18 cellular contexts compared by ENCODE assay signal in the genomic region with DNA sequence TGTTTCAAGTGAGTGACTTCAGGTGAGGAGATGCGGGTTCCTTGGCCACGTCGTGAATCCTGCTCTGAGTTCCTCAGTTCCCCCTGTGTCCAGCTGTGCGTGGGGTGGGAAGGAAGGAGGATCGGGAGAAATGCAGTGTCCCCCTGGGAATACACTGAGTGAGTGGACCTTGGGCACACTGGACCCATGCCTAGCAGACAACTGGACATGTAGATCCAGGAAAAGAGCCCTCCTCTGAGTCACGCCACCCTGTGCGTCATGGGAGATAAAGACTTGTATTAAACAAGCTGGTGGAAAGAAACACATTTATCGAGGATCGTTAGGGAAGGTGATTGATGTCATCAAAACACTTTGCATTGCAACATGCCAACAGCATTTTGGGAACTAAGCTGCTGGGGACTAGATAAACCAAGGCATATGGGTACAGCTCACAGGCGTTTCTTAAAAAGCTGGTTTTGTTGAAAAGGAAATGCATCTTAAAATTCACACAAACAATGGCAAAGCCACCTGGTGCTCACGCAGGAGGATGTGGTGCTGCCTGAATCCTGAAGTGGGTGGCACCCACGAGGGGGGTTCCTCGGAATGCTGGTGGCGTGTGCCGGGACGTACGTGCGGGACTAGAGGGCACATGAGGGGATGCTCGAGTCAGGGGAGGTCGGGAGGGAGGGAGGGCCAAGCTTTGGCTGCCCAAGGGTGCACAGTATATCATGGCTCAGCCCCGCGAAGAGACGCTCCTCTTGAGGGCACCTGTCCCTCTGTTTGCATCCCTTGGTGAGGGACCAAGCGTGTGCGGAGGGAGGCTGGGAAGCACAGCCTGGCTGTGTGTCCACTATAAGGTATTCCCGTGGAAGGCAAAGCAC.
DNase-seq lines count a peak whose midpoint lies in the region; ATAC-seq, FAIRE-seq and TF ChIP-seq lines count a peak whose summit lies in the region.
"Had no signal": no experiment of that assay in that cellular context is flagged by ENCODE, and none has a peak within 500 bp of the region (broad histone marks: within the 10 kb centered on the region; RNA-seq: fewer than 3 reads in every experiment).

No MANE protein-coding gene starts in this region.

- no peaks in the 10 kb centered on the region for H3K9me3 Mint-ChIP-seq in activated CD8-positive, alpha-beta T cell treated with anti-CD3 and anti-CD28 coated beads, Interleukin-2, amount 10 ng/mL, durations not matched to agents 7 days and 5 days (ENCODE audit: insufficient read depth)
- no peaks in the 10 kb centered on the region for H3K9me3 Mint-ChIP-seq in activated CD8-positive, alpha-beta T cell treated with anti-CD3 and anti-CD28 coated beads for 36 hours

- no peak overlapping the region for H3K4me3 Mint-ChIP-seq in activated CD8-positive, alpha-beta T cell treated with anti-CD3 and anti-CD28 coated beads, Interleukin-2, amount 10 ng/mL, durations not matched to agents 7 days and 5 days
- H3K4me3 Mint-ChIP-seq in activated CD8-positive, alpha-beta T cell treated with anti-CD3 and anti-CD28 coated beads for 36 hours = no peak overlapping the region
- H3K4me3 Mint-ChIP-seq: B cell had no signal

- peaks cover 6% of the 10 kb centered on the region for H3K36me3 Mint-ChIP-seq in activated CD8-positive, alpha-beta T cell treated with anti-CD3 and anti-CD28 coated beads, Interleukin-2, amount 10 ng/mL, durations not matched to agents 7 days and 5 days (ENCODE audit: low read depth)
- H3K36me3 Mint-ChIP-seq in activated CD8-positive, alpha-beta T cell treated with anti-CD3 and anti-CD28 coated beads for 36 hours (ENCODE audit: low read depth) = peaks cover 16% of the 10 kb centered on the region

- POLR2A ChIA-PET in activated CD8-positive, alpha-beta T cell treated with anti-CD3 and anti-CD28 coated beads, Interleukin-2, amount 10 ng/mL, durations not matched to agents 7 days and 5 days (lab: Charles Lee) = no interaction called here
- POLR2A ChIA-PET in activated CD8-positive, alpha-beta T cell treated with anti-CD3 and anti-CD28 coated beads for 36 hours (lab: Charles Lee) = interaction anchor here (0.6 kb wide), 1 partner anchor 87 kb away, joined by 3 read pairs; no protein-coding TSS in a partner anchor
- POLR2A ChIA-PET in endothelial cell of umbilical vein (lab: Charles Lee) (no interaction called here), GM10248 (lab: Yijun Ruan, JAX) (no interaction called here)

- CTCF ChIA-PET in activated CD8-positive, alpha-beta T cell treated with anti-CD3 and anti-CD28 coated beads, Interleukin-2, amount 10 ng/mL, durations not matched to agents 7 days and 5 days (lab: Charles Lee) = no interaction called here
- CTCF ChIA-PET in activated CD8-positive, alpha-beta T cell treated with anti-CD3 and anti-CD28 coated beads for 36 hours (lab: Charles Lee) = no interaction called here
- CTCF ChIA-PET in endothelial cell of umbilical vein (lab: Charles Lee) (interaction anchor here (0.6 to 0.9 kb wide), 4 partner anchors 12 to 267 kb away, joined by 3 to 4 read pairs (median 3); no protein-coding TSS in a partner anchor), GM10248 (lab: Yijun Ruan, JAX) (no interaction called here)

- TF ChIP-seq CTCF in activated CD8-positive, alpha-beta T cell treated with anti-CD3 and anti-CD28 coated beads for 36 hours (IDR thresholded peaks at IDR 0.05) = no peak
- TF ChIP-seq CTCF in endothelial cell of umbilical vein (IDR thresholded peaks at IDR 0.05; ENCODE audit: extremely low read depth in 1 of 2, insufficient read depth in 1 of 2, low read depth in 1 of 2, low read length in 2 of 2) (no peak), GM10248 (IDR thresholded peaks at IDR 0.05; ENCODE audit: control extremely low read depth, extremely low read depth, low read depth, missing control alignments) (no peak)

- peak; percentile 68 for FAIRE-seq in endothelial cell of umbilical vein (lab: Jason Lieb, UNC)
- FAIRE-seq: pancreas, TTC549 had no signal

- no peaks in the 10 kb centered on the region for H3K27me3 Mint-ChIP-seq in activated CD8-positive, alpha-beta T cell treated with anti-CD3 and anti-CD28 coated beads, Interleukin-2, amount 10 ng/mL, durations not matched to agents 7 days and 5 days (ENCODE audit: low read depth)
- H3K27me3 Mint-ChIP-seq in activated CD8-positive, alpha-beta T cell treated with anti-CD3 and anti-CD28 coated beads for 36 hours = no peaks in the 10 kb centered on the region
- H3K27me3 Mint-ChIP-seq: B cell had no signal

- no peak overlapping the region for H2AFZ ChIP-seq in endothelial cell of umbilical vein (ENCODE audit: low read depth, low read length)

- H3K4me1 Mint-ChIP-seq in activated CD8-positive, alpha-beta T cell treated with anti-CD3 and anti-CD28 coated beads, Interleukin-2, amount 10 ng/mL, durations not matched to agents 7 days and 5 days (ENCODE audit: low read depth) = peaks cover 17% of the 10 kb centered on the region
- peaks cover 29% of the 10 kb centered on the region for H3K4me1 Mint-ChIP-seq in activated CD8-positive, alpha-beta T cell treated with anti-CD3 and anti-CD28 coated beads for 36 hours (ENCODE audit: low read depth)

- TF ChIP-seq POLR2A in endothelial cell of umbilical vein (IDR thresholded peaks at IDR 0.05; ENCODE audit: low read depth, low read length) = no peak

- peak overlapping the region; percentile 13 for H3K27ac Mint-ChIP-seq in activated CD8-positive, alpha-beta T cell treated with anti-CD3 and anti-CD28 coated beads, Interleukin-2, amount 10 ng/mL, durations not matched to agents 7 days and 5 days
- no peak overlapping the region for H3K27ac Mint-ChIP-seq in activated CD8-positive, alpha-beta T cell treated with anti-CD3 and anti-CD28 coated beads for 36 hours
- H3K27ac Mint-ChIP-seq: B cell had no signal

- no peak overlapping the region for H3K4me2 ChIP-seq in endothelial cell of umbilical vein (ENCODE audit: insufficient read depth, low read length)

- BruUV-seq in endothelial cell of umbilical vein (replicated peaks; lab: Mats Ljungman, UMichigan) = no TSS peak

- peaks cover 6% of the 10 kb centered on the region for H3K4me1 ChIP-seq in endothelial cell of umbilical vein (ENCODE audit: control insufficient read depth, extremely low read depth, insufficient read depth, low read length)

- H3K9me1 ChIP-seq in endothelial cell of umbilical vein (replicated peaks; ENCODE audit: control insufficient read depth, extremely low read depth, insufficient read depth, low read length) = no peaks in the 10 kb centered on the region

- no peaks in the 10 kb centered on the region for H3K9me3 ChIP-seq in endothelial cell of umbilical vein (replicated peaks; ENCODE audit: control insufficient read depth, insufficient read depth, low read length)
- H3K9me3 ChIP-seq: pancreas had no signal

- H3K27ac ChIP-seq in endothelial cell of umbilical vein (ENCODE audit: insufficient read depth, low read depth, low read length) = peak overlapping the region; percentile 12
- H3K27ac ChIP-seq: 22Rv1 had no signal

- H3K4me3 ChIP-seq in endothelial cell of umbilical vein (replicated peaks in 1 of 3; ENCODE audit: insufficient read depth in 1 of 3, low read depth in 1 of 3, low read length in 3 of 3) = no peak overlapping the region
- H3K4me3 ChIP-seq: pancreas had no signal

- peaks cover 0 to 7% of the 10 kb centered on the region in 2 experiments for H3K36me3 ChIP-seq in endothelial cell of umbilical vein (ENCODE audit: control insufficient read depth in 2 of 2, extremely low read depth in 1 of 2, insufficient read depth in 2 of 2, low read length in 2 of 2)
- H3K36me3 ChIP-seq: pancreas had no signal

- ATAC-seq in activated CD8-positive, alpha-beta T cell treated with anti-CD3 and anti-CD28 coated beads, Interleukin-2, amount 10 ng/mL, durations not matched to agents 7 days and 5 days = no peak
- no peak for ATAC-seq in activated CD8-positive, alpha-beta T cell treated with anti-CD3 and anti-CD28 coated beads for 36 hours
- ATAC-seq in HG03025 (IDR thresholded peaks at IDR 0.05; ENCODE audit: low FRiP score, unreplicated experiment) = no peak
- no peak for ATAC-seq in GM21447 (IDR thresholded peaks at IDR 0.05; ENCODE audit: unreplicated experiment)

- DNase-seq in activated CD8-positive, alpha-beta T cell treated with anti-CD3 and anti-CD28 coated beads, Interleukin-2, amount 10 ng/mL, durations not matched to agents 7 days and 5 days = no peak
- DNase-seq in activated CD8-positive, alpha-beta T cell treated with anti-CD3 and anti-CD28 coated beads for 36 hours = no peak
- DNase-seq in amniotic epithelial cell (ENCODE audit: low read depth) = peak; percentile 77
- DNase-seq in endothelial cell of umbilical vein (ENCODE audit: low read depth, low spot score) = peak; percentile 52
- peak; percentile 65 for DNase-seq in posterior vena cava (ENCODE audit: low spot score)
- DNase-seq in GM10248 (ENCODE audit: extremely low spot score) = no peak
- DNase-seq: activated CD4-positive, alpha-beta T cell treated with anti-CD3 and anti-CD28 coated beads for 4 hours; NCI-H1436; NCI-H2171; NCI-H526 treated with DMSO at 0.1 percent for 48 hours; stimulated activated CD4-positive, alpha-beta T cell treated with anti-CD3 and anti-CD28 coated beads, Interleukin-2, amount 100 ng/mL, for 24 hours; SW 1271 had no signal

- H3K9ac ChIP-seq in endothelial cell of umbilical vein (replicated peaks; ENCODE audit: extremely low read depth, insufficient read depth, low read length) = no peak overlapping the region

- no peaks in the 10 kb centered on the region for H4K20me1 ChIP-seq in endothelial cell of umbilical vein (replicated peaks; ENCODE audit: control insufficient read depth, extremely low read depth, insufficient read depth, low read length)

- dilution Hi-C loops in endothelial cell of umbilical vein (cut with MboI; ENCODE audit: extremely low pct_ligation_motif_present, low sequenced_read_pairs) = no loop called here

- H3K27me3 ChIP-seq in endothelial cell of umbilical vein (ENCODE audit: control insufficient read depth in 2 of 2, insufficient read depth in 2 of 2, low read length in 2 of 2) = no peaks in the 10 kb centered on the region
- H3K27me3 ChIP-seq: pancreas had no signal

- H3K79me2 ChIP-seq in endothelial cell of umbilical vein (ENCODE audit: control insufficient read depth, insufficient read depth, low read length) = no peaks in the 10 kb centered on the region

- intact Hi-C loops in activated CD8-positive, alpha-beta T cell treated with anti-CD3 and anti-CD28 coated beads for 36 hours (cut with micrococcal nuclease) = no loop called here
- intact Hi-C loops in endothelial cell of umbilical vein (cut with micrococcal nuclease) = no loop called here
- intact Hi-C loops in posterior vena cava (cut with DNase I) = no loop called here

TF ChIP-seq in endothelial cell of umbilical vein, 7 proteins besides CTCF, POLR2A, EP300 and RAD21 (continues in another document):
- no peak for TF ChIP-seq FOS (IDR thresholded peaks at IDR 0.05; ENCODE audit: borderline replicate concordance, insufficient read depth, low read length)
- TF ChIP-seq POLR2AphosphoS5 (IDR thresholded peaks at IDR 0.05; ENCODE audit: insufficient read depth, low read depth, low read length) = no peak
- TF ChIP-seq JUN (IDR thresholded peaks at IDR 0.05; ENCODE audit: borderline replicate concordance, insufficient read depth, insufficient read length, low read depth) = no peak
- TF ChIP-seq, protein P1, sequence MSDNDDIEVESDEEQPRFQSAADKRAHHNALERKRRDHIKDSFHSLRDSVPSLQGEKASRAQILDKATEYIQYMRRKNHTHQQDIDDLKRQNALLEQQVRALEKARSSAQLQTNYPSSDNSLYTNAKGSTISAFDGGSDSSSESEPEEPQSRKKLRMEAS (IDR thresholded peaks at IDR 0.05; ENCODE audit: insufficient read depth, insufficient read length) = no peak

Comparison
In these comparisons a context has a peak if more than half of its experiments do, and no peak if none do; other contexts are left out.
1. DNase-seq: peak in amniotic epithelial cell (single experiment), endothelial cell of umbilical vein (single experiment) and posterior vena cava (single experiment); none in activated CD8-positive, alpha-beta T cell treated with anti-CD3 and anti-CD28 coated beads, Interleukin-2, amount 10 ng/mL, durations not matched to agents 7 days and 5 days (single experiment), activated CD8-positive, alpha-beta T cell treated with anti-CD3 and anti-CD28 coated beads for 36 hours (single experiment) and GM10248 (single experiment).